Comparison of ENCODE assay signal across 13 cellular contexts in genomic region chr4:120870279-120870673, GRCh38. TPM values are rescaled to one million over a fixed set of nuclear protein-coding genes. Genes with fewer than 3 reads are reported as not detected.
A peak's percentile ranks its signal among the peaks of the same experiment; 100 is the strongest.
DNase-seq lines count a peak whose midpoint lies in the region; ATAC-seq and TF ChIP-seq lines count a peak whose summit lies in the region.
"Had no signal": no experiment of that assay in that cellular context is flagged by ENCODE, and none has a peak within 500 bp of the region (broad histone marks: within the 10 kb centered on the region; RNA-seq: fewer than 3 reads in every experiment).

No MANE protein-coding gene starts in this region.

- CTCF ChIA-PET in HEK293 (lab: Yijun Ruan, JAX) = interaction anchor here (0.5 to 0.6 kb wide), 2 partner anchors 49 to 588 kb away, joined by 3 read pairs; no protein-coding TSS in a partner anchor

- TF ChIP-seq CTCF in HEK293 (tag by site-specific recombination; IDR thresholded peaks at IDR 0.05) (no peak), RWPE2 (IDR thresholded peaks at IDR 0.05; ENCODE audit: poor library complexity, severe bottlenecking) (no peak), lower lobe of right lung (IDR thresholded peaks at IDR 0.05) (no peak), lower leg skin (IDR thresholded peaks at IDR 0.05) (no peak)

- WGBS in lower leg skin, 2 donors = 89 to 93% methylated on average over 3 of the region's 3 CpGs

- POLR2A ChIA-PET in HEK293 (lab: Yijun Ruan, JAX) = no interaction called here

- H3K27ac ChIP-seq in HEK293 (ENCODE audit: extremely low read depth, low read depth, low read length) = no peak overlapping the region
- no peak overlapping the region for H3K27ac ChIP-seq in RWPE2 (ENCODE audit: poor library complexity, severe bottlenecking)
- H3K27ac ChIP-seq in lower lobe of right lung = no peak overlapping the region
- H3K27ac ChIP-seq: esophagus muscularis mucosa had no signal

- peak; percentile 46 for DNase-seq in DMS53 (lab: John Stamatoyannopoulos, UW)
- DNase-seq in DMS53 treated with DMSO at 0.1 percent for 48 hours (lab: John Stamatoyannopoulos, UW; ENCODE audit: unreplicated experiment) = no peak
- no peak for DNase-seq in RWPE2 (ENCODE audit: low spot score)
- no peak for DNase-seq in lower lobe of right lung
- no peak for DNase-seq in lower leg skin (ENCODE audit: low spot score in 2 of 2)
- no peak for DNase-seq in SIG-M5 (lab: John Stamatoyannopoulos, UW)
- DNase-seq in AML-193 (lab: John Stamatoyannopoulos, UW) = no peak
- DNase-seq: kidney; NCI-H1694; stimulated activated CD4-positive, alpha-beta T cell treated with anti-CD3 and anti-CD28 coated beads, Interleukin-1b, Interleukin-23, amount 100 ng/mL, for 48 hours; stimulated activated naive CD4-positive, alpha-beta T cell treated with Interleukin-2 at 50 U/mL for 16 hours had no signal

- H3K4me3 ChIP-seq in HEK293 (ENCODE audit: low read depth, low read length) (no peak overlapping the region), RWPE2 (ENCODE audit: severe bottlenecking) (no peak overlapping the region), lower lobe of right lung (no peak overlapping the region), lower leg skin (ENCODE audit: low read depth, poor library complexity, severe bottlenecking) (no peak overlapping the region)
- H3K4me3 ChIP-seq: esophagus muscularis mucosa had no signal

- H3K9me3 ChIP-seq in HEK293 (ENCODE audit: control insufficient read depth, insufficient read depth, low read depth, low read length) = no peaks in the 10 kb centered on the region
- H3K9me3 ChIP-seq in RWPE2 (ENCODE audit: severe bottlenecking) = no peaks in the 10 kb centered on the region
- H3K9me3 ChIP-seq in lower lobe of right lung = no peaks in the 10 kb centered on the region
- H3K9me3 ChIP-seq: esophagus muscularis mucosa had no signal

- no peak for TF ChIP-seq POLR2A in lower leg skin (IDR thresholded peaks at IDR 0.05)

- no peaks in the 10 kb centered on the region for H3K27me3 ChIP-seq in RWPE2 (ENCODE audit: insufficient read depth, poor library complexity, severe bottlenecking)
- no peaks in the 10 kb centered on the region for H3K27me3 ChIP-seq in lower lobe of right lung (ENCODE audit: low read depth)
- H3K27me3 ChIP-seq: esophagus muscularis mucosa had no signal

- H3K4me1 ChIP-seq in HEK293 (ENCODE audit: control insufficient read depth, insufficient read depth, low read length) (no peaks in the 10 kb centered on the region), RWPE2 (ENCODE audit: insufficient read depth, poor library complexity, severe bottlenecking) (no peaks in the 10 kb centered on the region), lower lobe of right lung (peaks cover 10% of the 10 kb centered on the region)

- intact Hi-C loops in lower lobe of right lung (cut with DNase I) (no loop called here), lower leg skin (cut with DNase I; ENCODE audit: low total_unique reads) (no loop called here)

- no peaks in the 10 kb centered on the region for H3K36me3 ChIP-seq in HEK293 (ENCODE audit: control insufficient read depth in 2 of 2, insufficient read depth in 1 of 2, low read length in 2 of 2)
- no peaks in the 10 kb centered on the region for H3K36me3 ChIP-seq in RWPE2 (ENCODE audit: low read depth)
- no peaks in the 10 kb centered on the region for H3K36me3 ChIP-seq in lower lobe of right lung
- H3K36me3 ChIP-seq: esophagus muscularis mucosa had no signal

- ATAC-seq in RWPE2 (ENCODE audit: low read depth) (peak; percentile 41; the same call in 1 of the 3 replicates), lower lobe of right lung (peak; percentile 43 to 45)

TF ChIP-seq in HEK293, 187 proteins besides CTCF, POLR2A, EP300 and RAD21:
- TF ChIP-seq ZNF341 (tag by site-specific recombination; IDR thresholded peaks at IDR 0.05; ENCODE audit: low read depth) (peak; percentile 29; the same call in 1 of the 2 replicates), BCL11B (tag by site-specific recombination; IDR thresholded peaks at IDR 0.05; ENCODE audit: low read depth) (no peak)

RNA-seq across cellular contexts. Expression of gene PRDM5, which starts 52.2 kb away (rescaled TPM):
- total RNA-seq in lower lobe of right lung (14.8 TPM), lower leg skin (1 to 10 TPM; 1.2 to 6.9 (median 4.4) TPM)
